Comparison of ENCODE assay signal across 7 cellular contexts in genomic region chr11:43682081-43682480, GRCh38. TPM values are rescaled to one million over a fixed set of nuclear protein-coding genes. Genes with fewer than 3 reads are reported as not detected.
DNase-seq lines count a peak whose midpoint lies in the region; ATAC-seq and TF ChIP-seq lines count a peak whose summit lies in the region.
"Not testable (repeated sequence)": the region's sequence is repeated elsewhere in the genome, so short reads cannot be mapped to it uniquely, and the experiment has no call there.

No MANE protein-coding gene starts in this region.

- H3K4me1 ChIP-seq in MM.1S (ENCODE audit: low read length) (peaks cover 11% of the 10 kb centered on the region; the same call in 1 of the 2 replicates), left lung (peaks cover 11 to 66% of the 10 kb centered on the region in 2 donors)

- peak overlapping the region; percentile 94 for H3K27ac ChIP-seq in MM.1S (ENCODE audit: low read length)
- peak overlapping the region; percentile 89 for H3K27ac ChIP-seq in epithelial cell of prostate
- peak overlapping the region; percentile 95 to 96 for H3K27ac ChIP-seq in left lung

- H2AFZ ChIP-seq in MM.1S (ENCODE audit: low read length): peak overlapping the region; percentile 42; the same call in 1 of the 2 replicates

- not testable (repeated sequence) for H3K27me3 Mint-ChIP-seq in activated naive CD8-positive, alpha-beta T cell treated with anti-CD3 and anti-CD28 coated beads, Interleukin-2, amount 10 ng/mL, durations not matched to agents 7 days and 5 days; progenitor cell of endocrine pancreas

- peak overlapping the region; percentile 93 for H3K4me3 ChIP-seq in GM06990 (replicated peaks; ENCODE audit: low read depth, low read length)
- peak overlapping the region; percentile 83 for H3K4me3 ChIP-seq in MM.1S (ENCODE audit: low read length)
- peak overlapping the region; percentile 84 to 88 for H3K4me3 ChIP-seq in left lung

- not testable (repeated sequence) for H4K20me1 ChIP-seq in MM.1S (ENCODE audit: insufficient read depth, low read length)

- H3K4me1 Mint-ChIP-seq in activated naive CD8-positive, alpha-beta T cell treated with anti-CD3 and anti-CD28 coated beads, Interleukin-2, amount 10 ng/mL, durations not matched to agents 7 days and 5 days: peaks cover 32% of the 10 kb centered on the region
- peaks cover 25% of the 10 kb centered on the region for H3K4me1 Mint-ChIP-seq in progenitor cell of endocrine pancreas (ENCODE audit: low read depth)

- not testable (repeated sequence) for H3K9me2 ChIP-seq in MM.1S (replicated peaks; ENCODE audit: insufficient read depth, low read length)

- intact Hi-C loops in left lung (cut with DNase I): loop anchor here in 1 of 2 donors (10.0 kb wide), 1 partner anchor 93 kb away; no protein-coding TSS in a partner anchor

- peak overlapping the region; percentile 93 for H3K4me3 Mint-ChIP-seq in activated naive CD8-positive, alpha-beta T cell treated with anti-CD3 and anti-CD28 coated beads, Interleukin-2, amount 10 ng/mL, durations not matched to agents 7 days and 5 days
- peak overlapping the region; percentile 94 for H3K4me3 Mint-ChIP-seq in progenitor cell of endocrine pancreas (ENCODE audit: low read depth)

- not testable (repeated sequence) for H3K36me3 ChIP-seq in GM06990 (ENCODE audit: control insufficient read depth, insufficient read depth, low read length); MM.1S (replicated peaks; ENCODE audit: insufficient read depth, low read length); left lung

- not testable (repeated sequence) for TF ChIP-seq CTCF in GM06990 (IDR thresholded peaks at IDR 0.05; ENCODE audit: insufficient read depth, low read length, poor library complexity, severe bottlenecking); MM.1S (IDR thresholded peaks at IDR 0.05; ENCODE audit: low read length); left lung (IDR thresholded peaks at IDR 0.05); progenitor cell of endocrine pancreas (IDR thresholded peaks at IDR 0.05; ENCODE audit: unreplicated experiment)

- H3K36me3 Mint-ChIP-seq in activated naive CD8-positive, alpha-beta T cell treated with anti-CD3 and anti-CD28 coated beads, Interleukin-2, amount 10 ng/mL, durations not matched to agents 7 days and 5 days: peaks cover 27% of the 10 kb centered on the region
- peaks cover 30% of the 10 kb centered on the region for H3K36me3 Mint-ChIP-seq in progenitor cell of endocrine pancreas (ENCODE audit: insufficient read depth)

- H3K27ac Mint-ChIP-seq in activated naive CD8-positive, alpha-beta T cell treated with anti-CD3 and anti-CD28 coated beads, Interleukin-2, amount 10 ng/mL, durations not matched to agents 7 days and 5 days: peak overlapping the region; percentile 95
- H3K27ac Mint-ChIP-seq in progenitor cell of endocrine pancreas: peak overlapping the region; percentile 100

- H3K79me2 ChIP-seq in MM.1S (ENCODE audit: low read length): peaks cover 53% of the 10 kb centered on the region

- peaks cover 16% of the 10 kb centered on the region for H3F3A ChIP-seq in MM.1S (ENCODE audit: insufficient read depth, low read length)

- H3K9me3 Mint-ChIP-seq in activated naive CD8-positive, alpha-beta T cell treated with anti-CD3 and anti-CD28 coated beads, Interleukin-2, amount 10 ng/mL, durations not matched to agents 7 days and 5 days; progenitor cell of endocrine pancreas (ENCODE audit: low read depth): not testable (repeated sequence)

- POLR2A ChIA-PET in activated naive CD8-positive, alpha-beta T cell treated with anti-CD3 and anti-CD28 coated beads, Interleukin-2, amount 10 ng/mL, durations not matched to agents 7 days and 5 days (lab: Charles Lee): interaction anchor here (0.6 kb wide), 1 partner anchor 40 kb away, joined by 3 read pairs; no protein-coding TSS in a partner anchor

- not testable (repeated sequence) for H3K27me3 ChIP-seq in GM06990 (replicated peaks; ENCODE audit: control insufficient read depth, insufficient read depth, low read length); MM.1S (replicated peaks; ENCODE audit: insufficient read depth, low read length); left lung

- peak overlapping the region; percentile 83 for H3K9ac ChIP-seq in MM.1S (ENCODE audit: low read length)

- ATAC-seq in activated naive CD8-positive, alpha-beta T cell treated with anti-CD3 and anti-CD28 coated beads, Interleukin-2, amount 10 ng/mL, durations not matched to agents 7 days and 5 days (ENCODE audit: low read depth); left lung: not testable (repeated sequence)

- H3K4me2 ChIP-seq in MM.1S (ENCODE audit: low read depth, low read length): peak overlapping the region; percentile 69

- H3K9me3 ChIP-seq in MM.1S (replicated peaks; ENCODE audit: insufficient read depth, low read length); left lung: not testable (repeated sequence)

- DNase-seq in GM06990 (ENCODE audit: extremely low read depth, insufficient read length) (peak; percentile 46), MM.1S (peak; percentile 12), SKM-1 treated with dmso at 0.1 percent for 144 hours (lab: John Stamatoyannopoulos, UW; ENCODE audit: unreplicated experiment) (peak; percentile 15)
- not testable (repeated sequence) for DNase-seq in activated naive CD8-positive, alpha-beta T cell treated with anti-CD3 and anti-CD28 coated beads, Interleukin-2, amount 10 ng/mL, durations not matched to agents 7 days and 5 days; epithelial cell of prostate (ENCODE audit: low read depth, low spot score); left lung; progenitor cell of endocrine pancreas (ENCODE audit: low spot score, unreplicated experiment)

RNA-seq across cellular contexts. Expression of gene HSD17B12, which starts 1.5 kb away (rescaled TPM):
- total RNA-seq in activated naive CD8-positive, alpha-beta T cell treated with anti-CD3 and anti-CD28 coated beads, Interleukin-2, amount 10 ng/mL, durations not matched to agents 7 days and 5 days: 10 to 100 TPM; 32.6 to 37.0 TPM
- 100 to 1,000 TPM; 129 to 150 TPM for total RNA-seq in left lung
- total RNA-seq in progenitor cell of endocrine pancreas: 84.9 and 91.8 TPM in 2 replicates
